8 cellular contexts compared by ENCODE assay signal in the genomic region with DNA sequence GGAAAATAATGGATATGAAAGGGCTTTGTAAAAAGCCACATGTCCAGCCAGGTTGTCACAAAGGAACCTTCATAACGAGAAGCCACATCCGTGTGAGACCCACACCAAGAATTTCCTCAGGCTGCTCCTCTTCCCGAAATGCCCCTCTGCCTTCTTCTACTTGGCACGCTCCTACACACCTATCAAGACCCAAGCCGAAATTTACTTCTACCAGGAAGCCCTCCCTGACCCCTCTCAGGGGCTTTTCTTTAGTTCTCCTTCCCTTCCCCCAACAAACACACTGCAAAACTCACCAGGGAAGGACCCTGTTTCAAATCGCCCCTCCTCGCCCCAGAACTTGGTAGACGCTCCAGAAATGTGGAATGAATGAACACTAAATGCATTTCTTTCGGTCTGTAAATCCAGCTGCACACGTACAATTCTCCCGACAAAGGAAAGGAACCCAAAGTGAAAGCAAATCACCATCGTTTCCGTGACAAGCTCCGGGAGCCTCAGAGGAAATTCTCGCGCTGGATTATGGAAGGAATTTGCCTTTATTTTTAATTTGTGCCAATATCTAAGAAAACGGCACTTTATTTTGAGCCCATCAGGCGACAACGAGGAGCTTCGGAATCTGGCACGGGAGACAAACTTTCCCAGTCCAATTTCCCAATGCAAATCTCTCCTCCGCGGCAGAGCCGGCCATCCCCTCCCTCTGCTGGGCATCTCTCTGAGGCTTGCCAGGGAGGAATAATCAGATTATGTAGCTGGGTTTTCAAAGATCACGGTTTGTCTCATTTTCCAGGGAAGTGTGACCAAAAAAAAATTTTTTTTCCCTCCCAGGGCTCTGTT. TPM values are rescaled to one million over a fixed set of nuclear protein-coding genes. Genes with fewer than 3 reads are reported as not detected.
DNase-seq lines count a peak whose midpoint lies in the region; ATAC-seq and TF ChIP-seq lines count a peak whose summit lies in the region.

No MANE protein-coding gene starts in this region.

- H3K4me2 ChIP-seq in DND-41 (ENCODE audit: insufficient read depth, low read length), result peak overlapping the region; percentile 53

- H4K20me1 ChIP-seq in DND-41 (ENCODE audit: insufficient read depth, low read length), result no peaks in the 10 kb centered on the region

- TF ChIP-seq CTCF in DND-41 (IDR thresholded peaks at IDR 0.05; ENCODE audit: borderline replicate concordance, extremely low read depth, low read length, poor library complexity, severe bottlenecking), result no peak

- H3K9me3 ChIP-seq in DND-41 (ENCODE audit: insufficient read depth, low read length, severe bottlenecking), result no peaks in the 10 kb centered on the region
- no peaks in the 10 kb centered on the region for H3K9me3 ChIP-seq in SJSA1 (replicated peaks)

- H3K36me3 ChIP-seq in DND-41 (ENCODE audit: insufficient read depth, low read length), result no peaks in the 10 kb centered on the region
- H3K36me3 ChIP-seq in SJSA1, result no peaks in the 10 kb centered on the region

- H3K27ac ChIP-seq in DND-41 (ENCODE audit: low read length) (no peak overlapping the region), SJSA1 (peak overlapping the region; percentile 41; the same call in 1 of the 2 replicates)

- no peak overlapping the region for H3K9ac ChIP-seq in DND-41 (ENCODE audit: low read depth, low read length)

- ATAC-seq in DND-41 (ENCODE audit: insufficient read depth, low read depth), result no peak
- no peak for ATAC-seq in HG03378 (IDR thresholded peaks at IDR 0.05; ENCODE audit: unreplicated experiment)
- no peak for ATAC-seq in GM18870 (IDR thresholded peaks at IDR 0.05; ENCODE audit: unreplicated experiment)
- no peak for ATAC-seq in HG03520 (IDR thresholded peaks at IDR 0.05; ENCODE audit: unreplicated experiment)

- H3K4me1 ChIP-seq in DND-41 (ENCODE audit: insufficient read depth, low read length) (peaks cover 5% of the 10 kb centered on the region; the same call in 1 of the 2 replicates), SJSA1 (replicated peaks) (peaks cover 10% of the 10 kb centered on the region)

- DNase-seq in DND-41, result no peak
- DNase-seq in SJSA1 (ENCODE audit: low read depth in 1 of 2, low spot score in 2 of 2), result peak in 1 of 2 experiments; percentile 67
- DNase-seq in fibroblast of peridontal ligament (ENCODE audit: extremely low read depth), result peak; percentile 76
- peak; percentile 67 for DNase-seq in retina
- no peak for DNase-seq in SKM-1 treated with dmso at 0.1 percent for 144 hours (lab: John Stamatoyannopoulos, UW; ENCODE audit: unreplicated experiment)

- H2AFZ ChIP-seq in DND-41 (ENCODE audit: low read depth, low read length), result 0 out of 2 replicates have a peak overlapping the region, but pooled peaks have one; percentile 55

- H3K27me3 ChIP-seq in DND-41 (ENCODE audit: insufficient read depth, low read length, poor library complexity) (peaks cover 9% of the 10 kb centered on the region), SJSA1 (replicated peaks) (peaks cover 11% of the 10 kb centered on the region)

- H3K79me2 ChIP-seq in DND-41 (ENCODE audit: insufficient read depth, low read length), result no peaks in the 10 kb centered on the region

- H3K4me3 ChIP-seq in DND-41 (ENCODE audit: low read depth in 1 of 2, low read length in 2 of 2), result peak overlapping the region; percentile 2 to 47; a peak in 3 of 4 replicates
- peak overlapping the region; percentile 45 for H3K4me3 ChIP-seq in SJSA1

RNA-seq across cellular contexts. Expression of a gene that starts 13.2 kb away (rescaled TPM):
- total RNA-seq in SJSA1 (2014; rRNA removed; shearing (Covaris generic)), result 1.5 and 2.4 TPM in 2 replicates

Comparison
In these comparisons a context has a peak if more than half of its experiments do, and no peak if none do; other contexts are left out.
1. DNase-seq: peak in fibroblast of peridontal ligament (single experiment) and retina (single experiment); none in DND-41 (single experiment) and SKM-1 treated with dmso at 0.1 percent for 144 hours (single experiment).